ENCODE assay signal across 21 cellular contexts in genomic region chr6:107290491-107290890, GRCh38.
A peak's percentile ranks its signal among the peaks of the same experiment; 100 is the strongest.
DNase-seq lines count a peak whose midpoint lies in the region; ATAC-seq and TF ChIP-seq lines count a peak whose summit lies in the region.
"Had no signal": no experiment of that assay in that cellular context is flagged by ENCODE, and none has a peak within 500 bp of the region (broad histone marks: within the 10 kb centered on the region; RNA-seq: fewer than 3 reads in every experiment).

No MANE protein-coding gene starts in this region.

- H3K27me3 Mint-ChIP-seq in GM23338 (ENCODE audit: insufficient read depth, low read depth, poor library complexity): peaks cover 5% of the 10 kb centered on the region
- no peaks in the 10 kb centered on the region for H3K27me3 Mint-ChIP-seq in progenitor cell of endocrine pancreas
- no peaks in the 10 kb centered on the region for H3K27me3 Mint-ChIP-seq in endothelial cell (ENCODE audit: unreplicated experiment)
- H3K27me3 Mint-ChIP-seq: IgD-negative memory B cell; stimulated activated memory B cell treated with anti-CD40 and anti-IgM and Interleukin-4, amounts not matched to agents 10 μg/mL and 1 μg/mL and 100 μg/mL, for 72 hours had no signal

- peaks cover 22% of the 10 kb centered on the region for H3K4me1 ChIP-seq in GM23338 (ENCODE audit: insufficient read depth)
- H3K4me1 ChIP-seq: prostate gland had no signal

- H3K79me2 ChIP-seq in GM23338 (replicated peaks; ENCODE audit: insufficient read depth): no peaks in the 10 kb centered on the region

- no peaks in the 10 kb centered on the region; the same call in 2 of the 3 replicates for H3K36me3 Mint-ChIP-seq in GM23338 (ENCODE audit: low read depth)
- peaks cover 1% of the 10 kb centered on the region for H3K36me3 Mint-ChIP-seq in progenitor cell of endocrine pancreas (ENCODE audit: insufficient read depth)
- H3K36me3 Mint-ChIP-seq in endothelial cell (ENCODE audit: low read depth, unreplicated experiment): no peaks in the 10 kb centered on the region

- H3F3A ChIP-seq in GM23338 (replicated peaks; ENCODE audit: low read depth): no peaks in the 10 kb centered on the region

- ATAC-seq in GM23338: peak; percentile 63
- ATAC-seq: heart right ventricle; Right ventricle myocardium inferior; stimulated activated memory B cell treated with anti-CD40 and anti-IgM and Interleukin-4, amounts not matched to agents 10 μg/mL and 1 μg/mL and 100 μg/mL, for 72 hours had no signal

- H3K36me3 ChIP-seq in GM23338 (ENCODE audit: insufficient read depth): no peaks in the 10 kb centered on the region
- H3K36me3 ChIP-seq: heart right ventricle, prostate gland had no signal

- H3K27ac Mint-ChIP-seq in GM23338 (peak overlapping the region; percentile 80), progenitor cell of endocrine pancreas (peak overlapping the region; percentile 87), endothelial cell (ENCODE audit: unreplicated experiment) (no peak overlapping the region)
- H3K27ac Mint-ChIP-seq: activated naive CD4-positive, alpha-beta T cell treated with anti-CD3 and anti-CD28 coated beads for 36 hours; CD14-positive monocyte; IgD-negative memory B cell; stimulated activated memory B cell treated with anti-CD40 and anti-IgM and Interleukin-4, amounts not matched to agents 10 μg/mL and 1 μg/mL and 100 μg/mL, for 72 hours; T-helper 2 cell treated with Interferon-gamma antibody and Interleukin-4, amounts not matched to agents 5 μg/mL and 100 μg/mL, for 36 hours had no signal

- no peak overlapping the region for H2AFZ ChIP-seq in GM23338

- H3K4me1 Mint-ChIP-seq in GM23338 (peaks cover 41% of the 10 kb centered on the region), progenitor cell of endocrine pancreas (ENCODE audit: low read depth) (peaks cover 12% of the 10 kb centered on the region), endothelial cell (ENCODE audit: unreplicated experiment) (peaks cover 12% of the 10 kb centered on the region)
- H3K4me1 Mint-ChIP-seq: CD14-positive monocyte had no signal

- H3K4me2 ChIP-seq in GM23338: no peak overlapping the region

- no peaks in the 10 kb centered on the region for H3K9me2 ChIP-seq in GM23338 (ENCODE audit: insufficient read depth)

- no peak overlapping the region for H3K4me3 ChIP-seq in GM23338
- H3K4me3 ChIP-seq: heart right ventricle, lung, prostate gland had no signal

- TF ChIP-seq CTCF in GM23338 (conservative IDR thresholded peaks at IDR 0.05; ENCODE audit: low read depth in 2 of 2): no peak
- no peak for TF ChIP-seq CTCF in progenitor cell of endocrine pancreas (IDR thresholded peaks at IDR 0.05; ENCODE audit: unreplicated experiment)
- no peak for TF ChIP-seq CTCF in endothelial cell (IDR thresholded peaks at IDR 0.05; ENCODE audit: unreplicated experiment)

- H3K9me3 Mint-ChIP-seq in GM23338 (no peaks in the 10 kb centered on the region), progenitor cell of endocrine pancreas (ENCODE audit: low read depth) (peaks cover 4% of the 10 kb centered on the region), endothelial cell (ENCODE audit: unreplicated experiment) (no peaks in the 10 kb centered on the region)
- H3K9me3 Mint-ChIP-seq: activated naive CD4-positive, alpha-beta T cell treated with anti-CD3 and anti-CD28 coated beads for 36 hours; IgD-negative memory B cell; stimulated activated memory B cell treated with anti-CD40 and anti-IgM and Interleukin-4, amounts not matched to agents 10 μg/mL and 1 μg/mL and 100 μg/mL, for 72 hours; T-helper 2 cell treated with Interferon-gamma antibody and Interleukin-4, amounts not matched to agents 5 μg/mL and 100 μg/mL, for 36 hours had no signal

- DNase-seq in GM23338 (ENCODE audit: low spot score) (peak; percentile 29), OCI-M1 (lab: John Stamatoyannopoulos, UW) (peak; percentile 59), foreskin melanocyte (peak; percentile 98), progenitor cell of endocrine pancreas (ENCODE audit: low spot score, unreplicated experiment) (no peak), NCI-H82 (lab: John Stamatoyannopoulos, UW) (no peak), HuH-7 (ENCODE audit: low spot score) (no peak), endothelial cell (ENCODE audit: low spot score) (no peak)
- DNase-seq: activated CD4-positive, alpha-beta T cell treated with anti-CD3 and anti-CD28 coated beads for 4 hours; activated naive CD4-positive, alpha-beta T cell treated with anti-CD3 and anti-CD28 coated beads for 36 hours; effector CD8-positive, alpha-beta T cell; heart right ventricle; NCI-H1436; NCI-H446 treated with DMSO at 0.1 percent for 48 hours; stimulated activated CD4-positive, alpha-beta T cell treated with anti-CD3 and anti-CD28 coated beads, Interleukin-4, amount 100 ng/mL, for 4 hours had no signal

- peak overlapping the region; percentile 22; the same call in 1 of the 2 replicates for H3K27ac ChIP-seq in GM23338 (ENCODE audit: low read depth)
- H3K27ac ChIP-seq: heart right ventricle, prostate gland had no signal

- H3K27me3 ChIP-seq in GM23338 (ENCODE audit: insufficient read depth): no peaks in the 10 kb centered on the region
- H3K27me3 ChIP-seq: heart right ventricle had no signal

- H3K4me3 Mint-ChIP-seq in GM23338 (no peak overlapping the region), progenitor cell of endocrine pancreas (ENCODE audit: low read depth) (no peak overlapping the region), endothelial cell (ENCODE audit: unreplicated experiment) (no peak overlapping the region)
- H3K4me3 Mint-ChIP-seq: activated naive CD4-positive, alpha-beta T cell treated with anti-CD3 and anti-CD28 coated beads for 36 hours; CD14-positive monocyte; IgD-negative memory B cell; stimulated activated memory B cell treated with anti-CD40 and anti-IgM and Interleukin-4, amounts not matched to agents 10 μg/mL and 1 μg/mL and 100 μg/mL, for 72 hours; T-helper 2 cell treated with Interferon-gamma antibody and Interleukin-4, amounts not matched to agents 5 μg/mL and 100 μg/mL, for 36 hours had no signal

- H4K20me1 ChIP-seq in GM23338 (replicated peaks; ENCODE audit: insufficient read depth): no peaks in the 10 kb centered on the region

TF ChIP-seq in GM23338, 12 proteins besides CTCF, POLR2A, EP300 and RAD21:
- TF ChIP-seq STAT1 (IDR thresholded peaks at IDR 0.05; ENCODE audit: unreplicated experiment) (no peak), EZH2phosphoT487 (IDR thresholded peaks at IDR 0.05; ENCODE audit: unreplicated experiment) (no peak), JUNB (IDR thresholded peaks at IDR 0.05; ENCODE audit: unreplicated experiment) (no peak), ZNF462 (CRISPR knock-in tag; IDR thresholded peaks at IDR 0.05) (no peak)

Comparison
In these comparisons a context has a peak if more than half of its experiments do, and no peak if none do; other contexts are left out.
1. DNase-seq: peak in GM23338 (single experiment), OCI-M1 (single experiment) and foreskin melanocyte (single experiment); none in progenitor cell of endocrine pancreas (single experiment), NCI-H82 (single experiment), HuH-7 (single experiment) and endothelial cell (single experiment).